Comparison of ENCODE assay signal across 1 cellular context in genomic region chr17:3794890-3795757, GRCh38.
A peak's percentile ranks its signal among the peaks of the same experiment; 100 is the strongest.
TF ChIP-seq lines count a peak whose summit lies in the region.

No MANE protein-coding gene starts in this region.

TF ChIP-seq in GM12878, 131 proteins besides CTCF, POLR2A, EP300 and RAD21:
- TF ChIP-seq NKRF (conservative IDR thresholded peaks at IDR 0.05) (no peak), JUND (IDR thresholded peaks at IDR 0.05; ENCODE audit: low read depth, low read length) (0 out of 2 replicates have a peak, but pooled peaks have one; percentile 4)
TF ChIP-seq in GM12878: peak in this region for 1.
